Comparison of ENCODE assay signal across 29 cellular contexts in the genomic region with DNA sequence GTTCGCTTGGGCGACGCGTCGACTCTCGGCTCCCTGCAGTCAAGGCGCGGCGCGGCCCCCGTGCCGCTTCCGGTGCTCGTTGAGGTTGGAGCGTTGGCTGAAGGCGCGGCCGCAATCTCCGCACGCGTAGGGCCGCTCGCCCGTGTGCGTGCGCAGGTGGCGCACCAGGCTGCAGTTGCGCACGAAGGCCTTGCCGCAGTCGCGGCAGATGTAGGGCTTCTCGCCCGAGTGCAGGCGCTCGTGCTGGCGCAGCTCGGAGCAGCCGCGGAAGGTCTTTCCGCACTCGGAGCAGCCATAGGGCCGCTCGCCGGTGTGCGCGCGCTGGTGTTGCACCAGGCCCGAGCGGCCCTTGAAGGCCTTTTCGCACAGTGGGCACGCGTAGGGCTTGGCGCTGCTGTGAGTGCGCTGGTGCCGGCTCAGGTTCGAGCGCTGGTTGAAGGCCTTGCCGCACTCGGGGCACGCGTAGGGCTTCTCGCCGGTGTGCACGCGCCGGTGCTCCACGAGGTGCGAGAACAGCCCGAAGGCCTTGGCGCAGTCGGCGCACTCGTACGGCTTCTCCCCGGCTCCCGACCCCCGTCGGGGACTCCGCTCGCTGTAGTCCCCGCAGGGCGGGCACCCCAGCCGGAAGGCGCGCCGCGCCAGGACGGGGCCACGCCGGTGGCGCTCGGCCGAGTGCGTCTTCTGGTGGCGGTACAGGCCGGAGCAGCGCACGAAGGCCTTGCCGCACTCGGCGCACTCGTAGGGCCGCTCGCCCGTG. TPM values are rescaled to one million over a fixed set of nuclear protein-coding genes. Genes with fewer than 3 reads are reported as not detected.
"Had no signal": no experiment of that assay in that cellular context is flagged by ENCODE, and none has a peak within 500 bp of the region (broad histone marks: within the 10 kb centered on the region; RNA-seq: fewer than 3 reads in every experiment).

No MANE protein-coding gene starts in this region.

- H3K36me3 Mint-ChIP-seq: activated CD4-positive, alpha-beta memory T cell treated with anti-CD3 and anti-CD28 coated beads for 36 hours; activated naive CD4-positive, alpha-beta T cell treated with anti-CD3 and anti-CD28 coated beads, Interleukin-2, amount 50 U/mL, for 72 hours had no signal

- H3K4me3 ChIP-seq: ascending aorta, body of pancreas, SJSA1 had no signal

- H3K36me3 ChIP-seq: ascending aorta, SJSA1 had no signal

- DNase-seq: activated CD4-positive, alpha-beta memory T cell treated with anti-CD3 and anti-CD28 coated beads for 36 hours; activated CD4-positive, alpha-beta T cell treated with anti-CD3 and anti-CD28 coated beads, Interleukin-2, amount 10 ng/mL, durations not matched to agents 7 days and 5 days; activated CD4-positive, CD25-positive, alpha-beta regulatory T cell; activated CD8-positive, alpha-beta memory T cell treated with anti-CD3 and anti-CD28 coated beads for 24 hours; activated effector memory CD4-positive, alpha-beta T cell treated with anti-CD3 and anti-CD28 coated beads, Interleukin-2, amount 50 U/mL, for 16 hours; activated naive CD4-positive, alpha-beta T cell treated with Interleukin-2 at 50 U/mL for 16 hours; activated naive CD8-positive, alpha-beta T cell treated with anti-CD3 and anti-CD28 coated beads, Interleukin-2, amount 50 U/mL, for 24 hours; activated T-cell treated with anti-CD3 and anti-CD28 coated beads, Interleukin-2, amount 50 U/mL, for 4 hours; amniotic stem cell; body of pancreas; Karpas-422; MM.1S; NCI-H1105; NCI-H1436 treated with DMSO at 0.1 percent for 48 hours; NCI-H187; NCI-H2081; NCI-H510A treated with DMSO at 0.1 percent for 48 hours; NCI-H69; NK-92 treated with Interleukin-12 subunit alpha and Interleukin-12 subunit beta, amount 100 ng/mL, for 24 hours; OCI-M1; RPMI8226; T-helper 17 cell; T-helper 9 cell had no signal

- H3K27me3 ChIP-seq: ascending aorta, body of pancreas, SJSA1 had no signal

- H3K4me3 Mint-ChIP-seq: activated CD4-positive, alpha-beta memory T cell treated with anti-CD3 and anti-CD28 coated beads for 36 hours; activated CD4-positive, alpha-beta T cell treated with anti-CD3 and anti-CD28 coated beads, Interleukin-2, amount 10 ng/mL, durations not matched to agents 7 days and 5 days; activated naive CD8-positive, alpha-beta T cell treated with anti-CD3 and anti-CD28 coated beads, Interleukin-2, amount 50 U/mL, for 24 hours; activated T-cell treated with anti-CD3 and anti-CD28 coated beads, Interleukin-2, amount 50 U/mL, for 4 hours; T-helper 17 cell had no signal

- H3K27me3 Mint-ChIP-seq: activated CD4-positive, alpha-beta memory T cell treated with anti-CD3 and anti-CD28 coated beads for 36 hours; activated CD4-positive, alpha-beta T cell treated with anti-CD3 and anti-CD28 coated beads, Interleukin-2, amount 10 ng/mL, durations not matched to agents 7 days and 5 days; activated naive CD8-positive, alpha-beta T cell treated with anti-CD3 and anti-CD28 coated beads, Interleukin-2, amount 50 U/mL, for 24 hours; T-helper 17 cell had no signal

- H3K9me3 ChIP-seq: ascending aorta, body of pancreas had no signal

- ATAC-seq: activated naive CD4-positive, alpha-beta T cell treated with anti-CD3 and anti-CD28 coated beads, Interleukin-2, amount 50 U/mL, for 72 hours; activated naive CD8-positive, alpha-beta T cell treated with anti-CD3 and anti-CD28 coated beads, Interleukin-2, amount 50 U/mL, for 24 hours; activated T-cell treated with anti-CD3 and anti-CD28 coated beads, Interleukin-2, amount 50 U/mL, for 4 hours; body of pancreas; Panc1; T-helper 17 cell had no signal

- H3K9me3 Mint-ChIP-seq: activated CD4-positive, alpha-beta memory T cell treated with anti-CD3 and anti-CD28 coated beads for 36 hours; activated CD4-positive, alpha-beta T cell treated with anti-CD3 and anti-CD28 coated beads, Interleukin-2, amount 10 ng/mL, durations not matched to agents 7 days and 5 days; activated naive CD4-positive, alpha-beta T cell treated with anti-CD3 and anti-CD28 coated beads, Interleukin-2, amount 50 U/mL, for 72 hours; activated naive CD8-positive, alpha-beta T cell treated with anti-CD3 and anti-CD28 coated beads, Interleukin-2, amount 50 U/mL, for 24 hours; activated T-cell treated with anti-CD3 and anti-CD28 coated beads, Interleukin-2, amount 50 U/mL, for 4 hours had no signal

- FAIRE-seq: bronchial epithelial cell had no signal

- H3K4me1 ChIP-seq: ascending aorta, body of pancreas had no signal

- H3K27ac Mint-ChIP-seq: activated CD4-positive, alpha-beta memory T cell treated with anti-CD3 and anti-CD28 coated beads for 36 hours; activated CD4-positive, alpha-beta T cell treated with anti-CD3 and anti-CD28 coated beads, Interleukin-2, amount 10 ng/mL, durations not matched to agents 7 days and 5 days; activated naive CD4-positive, alpha-beta T cell treated with anti-CD3 and anti-CD28 coated beads, Interleukin-2, amount 50 U/mL, for 72 hours; activated naive CD8-positive, alpha-beta T cell treated with anti-CD3 and anti-CD28 coated beads, Interleukin-2, amount 50 U/mL, for 24 hours; T-helper 17 cell had no signal

- H3K27ac ChIP-seq: ascending aorta, body of pancreas, SJSA1 had no signal

RNA-seq across cellular contexts. Expression of gene ZNF497, which starts 5.3 kb away (rescaled TPM):
- total RNA-seq: ascending aorta had no signal

RNA-seq across cellular contexts. Expression of gene ZNF837, which starts 13.0 kb away (rescaled TPM):
- total RNA-seq: ascending aorta had no signal

RNA-seq across cellular contexts. Expression of gene RNF225, which starts 27.6 kb away (rescaled TPM):
- total RNA-seq: ascending aorta, body of pancreas, Right ventricle myocardium superior, T-helper 17 cell had no signal
